In the genomic region with DNA sequence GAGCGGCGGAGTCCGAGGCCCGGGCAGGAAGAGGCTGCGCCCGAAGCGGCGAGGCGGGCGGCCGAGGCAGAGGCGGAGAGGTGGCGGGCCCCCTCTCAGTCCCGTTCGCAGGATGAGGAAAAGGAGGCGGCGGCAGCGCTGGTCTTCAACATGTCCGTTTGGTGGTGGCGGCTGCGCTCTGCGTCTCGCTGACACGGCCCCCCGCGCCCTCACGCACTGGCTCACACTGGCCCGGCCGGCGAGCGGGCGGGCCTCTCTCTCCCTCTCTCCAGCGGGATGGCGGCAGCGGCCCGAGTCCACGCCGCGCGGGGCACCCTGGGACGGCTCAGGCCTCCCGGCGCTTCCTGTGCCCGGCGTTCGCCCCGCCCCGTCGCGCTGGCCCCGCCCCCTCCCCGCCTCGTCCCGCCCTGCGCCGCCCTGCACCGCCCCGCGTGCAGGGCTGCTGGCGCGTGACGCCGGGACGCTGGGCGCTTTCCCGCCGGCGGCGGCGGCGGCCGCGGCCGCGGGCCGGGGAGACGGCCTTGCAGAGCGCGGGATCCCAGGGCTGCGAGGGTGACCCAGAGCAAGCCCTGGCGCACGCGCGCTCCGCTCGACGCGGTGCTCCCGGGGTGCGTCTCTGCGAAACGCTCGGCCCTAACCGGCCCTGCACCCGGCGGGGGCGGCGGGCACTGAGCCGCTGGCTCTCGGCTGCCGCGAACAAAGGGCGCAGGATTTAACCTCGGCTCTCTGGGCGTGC, we compare ENCODE assay signal across 1 cellular context.
TF ChIP-seq lines count a peak whose summit lies in the region.

A gene with protein sequence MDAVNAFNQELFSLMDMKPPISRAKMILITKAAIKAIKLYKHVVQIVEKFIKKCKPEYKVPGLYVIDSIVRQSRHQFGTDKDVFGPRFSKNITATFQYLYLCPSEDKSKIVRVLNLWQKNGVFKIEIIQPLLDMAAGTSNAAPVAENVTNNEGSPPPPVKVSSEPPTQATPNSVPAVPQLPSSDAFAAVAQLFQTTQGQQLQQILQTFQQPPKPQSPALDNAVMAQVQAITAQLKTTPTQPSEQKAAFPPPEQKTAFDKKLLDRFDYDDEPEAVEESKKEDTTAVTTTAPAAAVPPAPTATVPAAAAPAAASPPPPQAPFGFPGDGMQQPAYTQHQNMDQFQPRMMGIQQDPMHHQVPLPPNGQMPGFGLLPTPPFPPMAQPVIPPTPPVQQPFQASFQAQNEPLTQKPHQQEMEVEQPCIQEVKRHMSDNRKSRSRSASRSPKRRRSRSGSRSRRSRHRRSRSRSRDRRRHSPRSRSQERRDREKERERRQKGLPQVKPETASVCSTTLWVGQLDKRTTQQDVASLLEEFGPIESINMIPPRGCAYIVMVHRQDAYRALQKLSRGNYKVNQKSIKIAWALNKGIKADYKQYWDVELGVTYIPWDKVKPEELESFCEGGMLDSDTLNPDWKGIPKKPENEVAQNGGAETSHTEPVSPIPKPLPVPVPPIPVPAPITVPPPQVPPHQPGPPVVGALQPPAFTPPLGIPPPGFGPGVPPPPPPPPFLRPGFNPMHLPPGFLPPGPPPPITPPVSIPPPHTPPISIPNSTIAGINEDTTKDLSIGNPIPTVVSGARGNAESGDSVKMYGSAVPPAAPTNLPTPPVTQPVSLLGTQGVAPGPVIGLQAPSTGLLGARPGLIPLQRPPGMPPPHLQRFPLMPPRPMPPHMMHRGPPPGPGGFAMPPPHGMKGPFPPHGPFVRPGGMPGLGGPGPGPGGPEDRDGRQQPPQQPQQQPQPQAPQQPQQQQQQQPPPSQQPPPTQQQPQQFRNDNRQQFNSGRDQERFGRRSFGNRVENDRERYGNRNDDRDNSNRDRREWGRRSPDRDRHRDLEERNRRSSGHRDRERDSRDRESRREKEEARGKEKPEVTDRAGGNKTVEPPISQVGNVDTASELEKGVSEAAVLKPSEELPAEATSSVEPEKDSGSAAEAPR (minus strand): TSS at position 317 of the 736 bp plus-strand sequence. CDS start 426 bp downstream, outside the sequence.

TF ChIP-seq in HepG2, 621 proteins besides CTCF, POLR2A, EP300 and RAD21 (continued from another document):
- TF ChIP-seq, protein P1, sequence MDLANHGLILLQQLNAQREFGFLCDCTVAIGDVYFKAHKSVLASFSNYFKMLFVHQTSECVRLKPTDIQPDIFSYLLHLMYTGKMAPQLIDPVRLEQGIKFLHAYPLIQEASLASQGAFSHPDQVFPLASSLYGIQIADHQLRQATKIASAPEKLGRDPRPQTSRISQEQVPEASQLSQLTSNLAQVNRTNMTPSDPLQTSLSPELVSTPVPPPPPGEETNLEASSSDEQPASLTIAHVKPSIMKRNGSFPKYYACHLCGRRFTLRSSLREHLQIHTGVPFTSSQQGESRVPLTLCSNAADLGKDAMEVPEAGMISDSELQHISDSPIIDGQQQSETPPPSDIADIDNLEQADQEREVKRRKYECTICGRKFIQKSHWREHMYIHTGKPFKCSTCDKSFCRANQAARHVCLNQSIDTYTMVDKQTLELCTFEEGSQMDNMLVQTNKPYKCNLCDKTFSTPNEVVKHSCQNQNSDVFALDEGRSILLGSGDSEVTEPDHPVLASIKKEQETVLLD (CRISPR knock-in tag; IDR thresholded peaks at IDR 0.05; ENCODE audit: low read depth) = peak; percentile 81
- peak; percentile 20; the same call in 1 of the 2 replicates for TF ChIP-seq JDP2 (CRISPR knock-in tag; IDR thresholded peaks at IDR 0.05; ENCODE audit: borderline replicate concordance)
- peak; percentile 35; the same call in 1 of the 2 replicates for TF ChIP-seq ZBTB38 (CRISPR knock-in tag; IDR thresholded peaks at IDR 0.05)
- TF ChIP-seq SMAD1 (CRISPR knock-in tag; IDR thresholded peaks at IDR 0.05; ENCODE audit: borderline replicate concordance, low read depth) = no peak
- TF ChIP-seq ZNF792 (CRISPR knock-in tag; IDR thresholded peaks at IDR 0.05) = no peak; the same call in 1 of the 2 replicates
- TF ChIP-seq ARHGAP35 (CRISPR knock-in tag; IDR thresholded peaks at IDR 0.05; ENCODE audit: borderline replicate concordance) = 0 out of 2 replicates have a peak, but pooled peaks have one; percentile 53
- TF ChIP-seq, protein P2, sequence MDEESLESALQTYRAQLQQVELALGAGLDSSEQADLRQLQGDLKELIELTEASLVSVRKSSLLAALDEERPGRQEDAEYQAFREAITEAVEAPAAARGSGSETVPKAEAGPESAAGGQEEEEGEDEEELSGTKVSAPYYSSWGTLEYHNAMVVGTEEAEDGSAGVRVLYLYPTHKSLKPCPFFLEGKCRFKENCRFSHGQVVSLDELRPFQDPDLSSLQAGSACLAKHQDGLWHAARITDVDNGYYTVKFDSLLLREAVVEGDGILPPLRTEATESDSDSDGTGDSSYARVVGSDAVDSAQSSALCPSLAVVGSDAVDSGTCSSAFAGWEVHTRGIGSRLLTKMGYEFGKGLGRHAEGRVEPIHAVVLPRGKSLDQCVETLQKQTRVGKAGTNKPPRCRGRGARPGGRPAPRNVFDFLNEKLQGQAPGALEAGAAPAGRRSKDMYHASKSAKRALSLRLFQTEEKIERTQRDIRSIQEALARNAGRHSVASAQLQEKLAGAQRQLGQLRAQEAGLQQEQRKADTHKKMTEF (CRISPR knock-in tag; IDR thresholded peaks at IDR 0.05) = peak; percentile 58; the same call in 1 of the 2 replicates
- TF ChIP-seq, protein P3, sequence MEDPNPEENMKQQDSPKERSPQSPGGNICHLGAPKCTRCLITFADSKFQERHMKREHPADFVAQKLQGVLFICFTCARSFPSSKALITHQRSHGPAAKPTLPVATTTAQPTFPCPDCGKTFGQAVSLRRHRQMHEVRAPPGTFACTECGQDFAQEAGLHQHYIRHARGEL (CRISPR knock-in tag; IDR thresholded peaks at IDR 0.05) = no peak
- TF ChIP-seq, protein P4, sequence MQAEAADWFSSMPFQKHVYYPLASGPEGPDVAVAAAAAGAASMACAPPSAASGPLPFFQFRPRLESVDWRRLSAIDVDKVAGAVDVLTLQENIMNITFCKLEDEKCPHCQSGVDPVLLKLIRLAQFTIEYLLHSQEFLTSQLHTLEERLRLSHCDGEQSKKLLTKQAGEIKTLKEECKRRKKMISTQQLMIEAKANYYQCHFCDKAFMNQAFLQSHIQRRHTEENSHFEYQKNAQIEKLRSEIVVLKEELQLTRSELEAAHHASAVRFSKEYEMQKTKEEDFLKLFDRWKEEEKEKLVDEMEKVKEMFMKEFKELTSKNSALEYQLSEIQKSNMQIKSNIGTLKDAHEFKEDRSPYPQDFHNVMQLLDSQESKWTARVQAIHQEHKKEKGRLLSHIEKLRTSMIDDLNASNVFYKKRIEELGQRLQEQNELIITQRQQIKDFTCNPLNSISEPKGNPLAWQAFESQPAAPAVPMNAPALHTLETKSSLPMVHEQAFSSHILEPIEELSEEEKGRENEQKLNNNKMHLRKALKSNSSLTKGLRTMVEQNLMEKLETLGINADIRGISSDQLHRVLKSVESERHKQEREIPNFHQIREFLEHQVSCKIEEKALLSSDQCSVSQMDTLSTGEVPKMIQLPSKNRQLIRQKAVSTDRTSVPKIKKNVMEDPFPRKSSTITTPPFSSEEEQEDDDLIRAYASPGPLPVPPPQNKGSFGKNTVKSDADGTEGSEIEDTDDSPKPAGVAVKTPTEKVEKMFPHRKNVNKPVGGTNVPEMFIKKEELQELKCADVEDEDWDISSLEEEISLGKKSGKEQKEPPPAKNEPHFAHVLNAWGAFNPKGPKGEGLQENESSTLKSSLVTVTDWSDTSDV (CRISPR knock-in tag; IDR thresholded peaks at IDR 0.05) = no peak
- 0 out of 2 replicates have a peak, but pooled peaks have one; percentile 57 for TF ChIP-seq ZNF749 (CRISPR knock-in tag; IDR thresholded peaks at IDR 0.05; ENCODE audit: borderline replicate concordance)
- TF ChIP-seq, protein P5, sequence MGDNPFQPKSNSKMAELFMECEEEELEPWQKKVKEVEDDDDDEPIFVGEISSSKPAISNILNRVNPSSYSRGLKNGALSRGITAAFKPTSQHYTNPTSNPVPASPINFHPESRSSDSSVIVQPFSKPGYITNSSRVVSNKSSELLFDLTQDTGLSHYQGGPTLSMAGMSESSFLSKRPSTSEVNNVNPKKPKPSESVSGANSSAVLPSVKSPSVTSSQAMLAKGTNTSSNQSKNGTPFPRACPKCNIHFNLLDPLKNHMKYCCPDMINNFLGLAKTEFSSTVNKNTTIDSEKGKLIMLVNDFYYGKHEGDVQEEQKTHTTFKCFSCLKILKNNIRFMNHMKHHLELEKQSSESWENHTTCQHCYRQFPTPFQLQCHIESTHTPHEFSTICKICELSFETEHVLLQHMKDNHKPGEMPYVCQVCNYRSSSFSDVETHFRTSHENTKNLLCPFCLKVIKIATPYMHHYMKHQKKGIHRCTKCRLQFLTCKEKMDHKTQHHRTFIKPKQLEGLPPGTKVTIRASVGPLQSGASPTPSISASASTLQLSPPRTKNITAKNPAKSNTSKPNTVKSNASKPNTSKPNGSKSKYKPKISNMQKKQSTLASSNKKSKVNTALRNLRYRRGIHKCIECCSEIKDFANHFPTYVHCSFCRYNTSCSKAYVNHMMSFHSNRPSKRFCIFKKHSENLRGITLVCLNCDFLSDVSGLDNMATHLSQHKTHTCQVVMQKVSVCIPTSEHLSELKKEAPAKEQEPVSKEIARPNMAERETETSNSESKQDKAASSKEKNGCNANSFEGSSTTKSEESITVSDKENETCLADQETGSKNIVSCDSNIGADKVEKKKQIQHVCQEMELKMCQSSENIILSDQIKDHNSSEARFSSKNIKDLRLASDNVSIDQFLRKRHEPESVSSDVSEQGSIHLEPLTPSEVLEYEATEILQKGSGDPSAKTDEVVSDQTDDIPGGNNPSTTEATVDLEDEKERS (CRISPR knock-in tag; IDR thresholded peaks at IDR 0.05) = no peak
- no peak; the same call in 1 of the 2 replicates for TF ChIP-seq ZNF678 (CRISPR knock-in tag; IDR thresholded peaks at IDR 0.05)
- TF ChIP-seq NKX3-1 (CRISPR knock-in tag; IDR thresholded peaks at IDR 0.05) = no peak
- TF ChIP-seq, protein P6, sequence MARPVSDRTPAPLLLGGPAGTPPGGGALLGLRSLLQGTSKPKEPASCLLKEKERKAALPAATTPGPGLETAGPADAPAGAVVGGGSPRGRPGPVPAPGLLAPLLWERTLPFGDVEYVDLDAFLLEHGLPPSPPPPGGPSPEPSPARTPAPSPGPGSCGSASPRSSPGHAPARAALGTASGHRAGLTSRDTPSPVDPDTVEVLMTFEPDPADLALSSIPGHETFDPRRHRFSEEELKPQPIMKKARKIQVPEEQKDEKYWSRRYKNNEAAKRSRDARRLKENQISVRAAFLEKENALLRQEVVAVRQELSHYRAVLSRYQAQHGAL (CRISPR knock-in tag; IDR thresholded peaks at IDR 0.05; ENCODE audit: not compliant biosample characterization) = no peak
- no peak for TF ChIP-seq NBN (conservative IDR thresholded peaks at IDR 0.05)
- TF ChIP-seq, protein P7, sequence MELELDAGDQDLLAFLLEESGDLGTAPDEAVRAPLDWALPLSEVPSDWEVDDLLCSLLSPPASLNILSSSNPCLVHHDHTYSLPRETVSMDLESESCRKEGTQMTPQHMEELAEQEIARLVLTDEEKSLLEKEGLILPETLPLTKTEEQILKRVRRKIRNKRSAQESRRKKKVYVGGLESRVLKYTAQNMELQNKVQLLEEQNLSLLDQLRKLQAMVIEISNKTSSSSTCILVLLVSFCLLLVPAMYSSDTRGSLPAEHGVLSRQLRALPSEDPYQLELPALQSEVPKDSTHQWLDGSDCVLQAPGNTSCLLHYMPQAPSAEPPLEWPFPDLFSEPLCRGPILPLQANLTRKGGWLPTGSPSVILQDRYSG (CRISPR knock-in tag; IDR thresholded peaks at IDR 0.05) = peak; percentile 43; the same call in 1 of the 2 replicates
- TF ChIP-seq, protein P8, sequence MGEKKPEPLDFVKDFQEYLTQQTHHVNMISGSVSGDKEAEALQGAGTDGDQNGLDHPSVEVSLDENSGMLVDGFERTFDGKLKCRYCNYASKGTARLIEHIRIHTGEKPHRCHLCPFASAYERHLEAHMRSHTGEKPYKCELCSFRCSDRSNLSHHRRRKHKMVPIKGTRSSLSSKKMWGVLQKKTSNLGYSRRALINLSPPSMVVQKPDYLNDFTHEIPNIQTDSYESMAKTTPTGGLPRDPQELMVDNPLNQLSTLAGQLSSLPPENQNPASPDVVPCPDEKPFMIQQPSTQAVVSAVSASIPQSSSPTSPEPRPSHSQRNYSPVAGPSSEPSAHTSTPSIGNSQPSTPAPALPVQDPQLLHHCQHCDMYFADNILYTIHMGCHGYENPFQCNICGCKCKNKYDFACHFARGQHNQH (CRISPR knock-in tag; IDR thresholded peaks at IDR 0.05) = peak; percentile 19; the same call in 1 of the 2 replicates
- peak; percentile 58; the same call in 1 of the 2 replicates for TF ChIP-seq ZNF773 (CRISPR knock-in tag; IDR thresholded peaks at IDR 0.05; ENCODE audit: borderline replicate concordance)
- TF ChIP-seq, protein P9, sequence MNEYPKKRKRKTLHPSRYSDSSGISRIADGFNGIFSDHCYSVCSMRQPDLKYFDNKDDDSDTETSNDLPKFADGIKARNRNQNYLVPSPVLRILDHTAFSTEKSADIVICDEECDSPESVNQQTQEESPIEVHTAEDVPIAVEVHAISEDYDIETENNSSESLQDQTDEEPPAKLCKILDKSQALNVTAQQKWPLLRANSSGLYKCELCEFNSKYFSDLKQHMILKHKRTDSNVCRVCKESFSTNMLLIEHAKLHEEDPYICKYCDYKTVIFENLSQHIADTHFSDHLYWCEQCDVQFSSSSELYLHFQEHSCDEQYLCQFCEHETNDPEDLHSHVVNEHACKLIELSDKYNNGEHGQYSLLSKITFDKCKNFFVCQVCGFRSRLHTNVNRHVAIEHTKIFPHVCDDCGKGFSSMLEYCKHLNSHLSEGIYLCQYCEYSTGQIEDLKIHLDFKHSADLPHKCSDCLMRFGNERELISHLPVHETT (CRISPR knock-in tag; conservative IDR thresholded peaks at IDR 0.05) = no peak; the same call in 1 of the 2 replicates
- TF ChIP-seq, protein P10, sequence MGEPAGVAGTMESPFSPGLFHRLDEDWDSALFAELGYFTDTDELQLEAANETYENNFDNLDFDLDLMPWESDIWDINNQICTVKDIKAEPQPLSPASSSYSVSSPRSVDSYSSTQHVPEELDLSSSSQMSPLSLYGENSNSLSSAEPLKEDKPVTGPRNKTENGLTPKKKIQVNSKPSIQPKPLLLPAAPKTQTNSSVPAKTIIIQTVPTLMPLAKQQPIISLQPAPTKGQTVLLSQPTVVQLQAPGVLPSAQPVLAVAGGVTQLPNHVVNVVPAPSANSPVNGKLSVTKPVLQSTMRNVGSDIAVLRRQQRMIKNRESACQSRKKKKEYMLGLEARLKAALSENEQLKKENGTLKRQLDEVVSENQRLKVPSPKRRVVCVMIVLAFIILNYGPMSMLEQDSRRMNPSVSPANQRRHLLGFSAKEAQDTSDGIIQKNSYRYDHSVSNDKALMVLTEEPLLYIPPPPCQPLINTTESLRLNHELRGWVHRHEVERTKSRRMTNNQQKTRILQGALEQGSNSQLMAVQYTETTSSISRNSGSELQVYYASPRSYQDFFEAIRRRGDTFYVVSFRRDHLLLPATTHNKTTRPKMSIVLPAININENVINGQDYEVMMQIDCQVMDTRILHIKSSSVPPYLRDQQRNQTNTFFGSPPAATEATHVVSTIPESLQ (CRISPR knock-in tag; conservative IDR thresholded peaks at IDR 0.05) = no peak
